Comparison of ENCODE assay signal across 1 cellular context in genomic region chr22:38681784-38682335, GRCh38.
TF ChIP-seq lines count a peak whose summit lies in the region.

TSS of gene TOMM22 (plus strand) at chr22:38681957. CDS start at chr22:38681979, 22 bp downstream.

TF ChIP-seq in IMR-90, 13 proteins besides CTCF, POLR2A, EP300 and RAD21 (continued from another document):
- TF ChIP-seq ELK1 (IDR thresholded peaks at IDR 0.05; ENCODE audit: borderline replicate concordance, low read depth, low read length): 0 out of 2 replicates have a peak, but pooled peaks have one; percentile 20
TF ChIP-seq in IMR-90: peak in this region for 4.
